1 cellular context compared by ENCODE assay signal in the genomic region with DNA sequence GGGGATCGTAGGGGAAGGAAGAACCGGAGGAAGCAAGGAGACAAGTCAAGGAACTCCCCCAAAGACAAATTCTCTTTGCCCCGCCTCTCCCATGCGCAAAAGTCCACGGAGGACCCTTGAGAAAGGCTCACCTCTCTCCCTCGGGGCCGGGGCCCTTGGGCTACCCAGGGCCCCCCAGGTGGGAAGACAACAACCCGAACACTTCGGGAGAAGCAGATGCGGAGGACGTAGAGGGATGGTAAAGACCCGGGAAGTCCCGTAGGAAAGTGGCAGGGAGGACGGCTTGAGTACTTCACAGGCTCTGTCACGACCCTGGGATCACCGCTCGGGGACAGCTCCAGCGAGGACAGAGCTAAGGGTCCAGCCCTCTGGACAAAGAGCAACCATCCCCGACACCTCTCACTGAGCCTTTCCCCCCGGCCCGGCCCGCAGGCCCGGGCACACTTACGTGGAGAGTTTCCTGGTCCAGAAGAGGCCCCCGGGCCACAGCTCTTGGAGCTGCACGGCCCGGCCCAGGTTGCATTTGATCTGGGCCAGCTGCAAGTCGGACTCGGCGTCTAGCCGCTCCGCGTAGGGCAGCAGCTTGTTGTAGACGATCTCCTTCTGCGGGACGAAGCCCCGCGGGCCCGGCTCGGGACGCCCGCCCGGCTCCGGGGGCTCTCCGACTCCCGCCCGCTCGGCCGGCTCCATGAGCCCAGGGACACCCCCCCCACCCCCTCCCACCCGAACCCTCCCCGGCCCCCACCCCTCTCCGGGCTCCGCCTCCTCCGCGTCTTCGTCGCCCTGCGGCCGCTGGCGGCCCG.
TF ChIP-seq lines count a peak whose summit lies in the region.

No MANE protein-coding gene starts in this region.

TF ChIP-seq in HEK293, 187 proteins besides CTCF, POLR2A, EP300 and RAD21 (continued from another document):
- TF ChIP-seq ZNF391 (tag by site-specific recombination; IDR thresholded peaks at IDR 0.05; ENCODE audit: borderline replicate concordance, low read depth) (no peak), ZNF677 (tag by site-specific recombination; IDR thresholded peaks at IDR 0.05) (no peak), ZBTB20 (tag by site-specific recombination; IDR thresholded peaks at IDR 0.05) (peak; percentile 43), ZNF223 (tag by site-specific recombination; IDR thresholded peaks at IDR 0.05) (no peak), ZNF239 (tag by site-specific recombination; IDR thresholded peaks at IDR 0.05) (no peak)
- TF ChIP-seq, protein P1, sequence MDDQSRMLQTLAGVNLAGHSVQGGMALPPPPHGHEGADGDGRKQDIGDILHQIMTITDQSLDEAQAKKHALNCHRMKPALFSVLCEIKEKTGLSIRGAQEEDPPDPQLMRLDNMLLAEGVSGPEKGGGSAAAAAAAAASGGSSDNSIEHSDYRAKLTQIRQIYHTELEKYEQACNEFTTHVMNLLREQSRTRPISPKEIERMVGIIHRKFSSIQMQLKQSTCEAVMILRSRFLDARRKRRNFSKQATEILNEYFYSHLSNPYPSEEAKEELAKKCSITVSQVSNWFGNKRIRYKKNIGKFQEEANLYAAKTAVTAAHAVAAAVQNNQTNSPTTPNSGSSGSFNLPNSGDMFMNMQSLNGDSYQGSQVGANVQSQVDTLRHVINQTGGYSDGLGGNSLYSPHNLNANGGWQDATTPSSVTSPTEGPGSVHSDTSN (CRISPR knock-in tag; IDR thresholded peaks at IDR 0.05) = no peak
- TF ChIP-seq, protein P2, sequence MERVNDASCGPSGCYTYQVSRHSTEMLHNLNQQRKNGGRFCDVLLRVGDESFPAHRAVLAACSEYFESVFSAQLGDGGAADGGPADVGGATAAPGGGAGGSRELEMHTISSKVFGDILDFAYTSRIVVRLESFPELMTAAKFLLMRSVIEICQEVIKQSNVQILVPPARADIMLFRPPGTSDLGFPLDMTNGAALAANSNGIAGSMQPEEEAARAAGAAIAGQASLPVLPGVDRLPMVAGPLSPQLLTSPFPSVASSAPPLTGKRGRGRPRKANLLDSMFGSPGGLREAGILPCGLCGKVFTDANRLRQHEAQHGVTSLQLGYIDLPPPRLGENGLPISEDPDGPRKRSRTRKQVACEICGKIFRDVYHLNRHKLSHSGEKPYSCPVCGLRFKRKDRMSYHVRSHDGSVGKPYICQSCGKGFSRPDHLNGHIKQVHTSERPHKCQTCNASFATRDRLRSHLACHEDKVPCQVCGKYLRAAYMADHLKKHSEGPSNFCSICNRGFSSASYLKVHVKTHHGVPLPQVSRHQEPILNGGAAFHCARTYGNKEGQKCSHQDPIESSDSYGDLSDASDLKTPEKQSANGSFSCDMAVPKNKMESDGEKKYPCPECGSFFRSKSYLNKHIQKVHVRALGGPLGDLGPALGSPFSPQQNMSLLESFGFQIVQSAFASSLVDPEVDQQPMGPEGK (tag by site-specific recombination; IDR thresholded peaks at IDR 0.05) = 0 out of 2 replicates have a peak, but pooled peaks have one; percentile 11
- TF ChIP-seq, protein P3, sequence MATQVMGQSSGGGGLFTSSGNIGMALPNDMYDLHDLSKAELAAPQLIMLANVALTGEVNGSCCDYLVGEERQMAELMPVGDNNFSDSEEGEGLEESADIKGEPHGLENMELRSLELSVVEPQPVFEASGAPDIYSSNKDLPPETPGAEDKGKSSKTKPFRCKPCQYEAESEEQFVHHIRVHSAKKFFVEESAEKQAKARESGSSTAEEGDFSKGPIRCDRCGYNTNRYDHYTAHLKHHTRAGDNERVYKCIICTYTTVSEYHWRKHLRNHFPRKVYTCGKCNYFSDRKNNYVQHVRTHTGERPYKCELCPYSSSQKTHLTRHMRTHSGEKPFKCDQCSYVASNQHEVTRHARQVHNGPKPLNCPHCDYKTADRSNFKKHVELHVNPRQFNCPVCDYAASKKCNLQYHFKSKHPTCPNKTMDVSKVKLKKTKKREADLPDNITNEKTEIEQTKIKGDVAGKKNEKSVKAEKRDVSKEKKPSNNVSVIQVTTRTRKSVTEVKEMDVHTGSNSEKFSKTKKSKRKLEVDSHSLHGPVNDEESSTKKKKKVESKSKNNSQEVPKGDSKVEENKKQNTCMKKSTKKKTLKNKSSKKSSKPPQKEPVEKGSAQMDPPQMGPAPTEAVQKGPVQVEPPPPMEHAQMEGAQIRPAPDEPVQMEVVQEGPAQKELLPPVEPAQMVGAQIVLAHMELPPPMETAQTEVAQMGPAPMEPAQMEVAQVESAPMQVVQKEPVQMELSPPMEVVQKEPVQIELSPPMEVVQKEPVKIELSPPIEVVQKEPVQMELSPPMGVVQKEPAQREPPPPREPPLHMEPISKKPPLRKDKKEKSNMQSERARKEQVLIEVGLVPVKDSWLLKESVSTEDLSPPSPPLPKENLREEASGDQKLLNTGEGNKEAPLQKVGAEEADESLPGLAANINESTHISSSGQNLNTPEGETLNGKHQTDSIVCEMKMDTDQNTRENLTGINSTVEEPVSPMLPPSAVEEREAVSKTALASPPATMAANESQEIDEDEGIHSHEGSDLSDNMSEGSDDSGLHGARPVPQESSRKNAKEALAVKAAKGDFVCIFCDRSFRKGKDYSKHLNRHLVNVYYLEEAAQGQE (tag by site-specific recombination; IDR thresholded peaks at IDR 0.05) = peak; percentile 35; the same call in 1 of the 2 replicates
